9 cellular contexts compared by ENCODE assay signal in the genomic region with DNA sequence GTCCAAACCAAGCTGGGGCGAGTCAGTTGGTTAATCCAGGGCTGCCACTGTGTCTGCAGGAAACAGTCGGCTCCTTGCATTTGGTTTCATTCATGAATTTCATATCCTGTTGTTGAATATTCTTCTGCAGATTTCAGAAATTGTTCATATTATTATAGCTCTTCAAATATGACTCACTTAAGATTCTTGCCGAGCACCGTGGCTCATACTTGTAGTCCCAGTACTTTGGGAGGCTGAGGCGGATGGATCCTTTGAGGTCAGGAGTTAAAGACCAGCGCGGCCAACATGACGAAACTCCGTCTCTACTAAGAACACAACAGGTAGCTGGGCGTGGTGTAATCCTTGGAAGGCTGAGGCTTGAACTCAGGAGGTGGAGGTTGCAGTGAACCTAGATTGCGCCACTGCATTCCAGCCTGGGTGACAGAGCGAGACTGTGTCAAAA. TPM values are rescaled to one million over a fixed set of nuclear protein-coding genes. Genes with fewer than 3 reads are reported as not detected.
A peak's percentile ranks its signal among the peaks of the same experiment; 100 is the strongest.
DNase-seq lines count a peak whose midpoint lies in the region; ATAC-seq and TF ChIP-seq lines count a peak whose summit lies in the region.
"Had no signal": no experiment of that assay in that cellular context is flagged by ENCODE, and none has a peak within 500 bp of the region (broad histone marks: within the 10 kb centered on the region; RNA-seq: fewer than 3 reads in every experiment).

No MANE protein-coding gene starts in this region.

- no peak overlapping the region for H2AFZ ChIP-seq in fibroblast of lung (ENCODE audit: low read length)

- peaks cover 51% of the 10 kb centered on the region for H3K36me3 Mint-ChIP-seq in activated CD4-positive, alpha-beta memory T cell treated with anti-CD3 and anti-CD28 coated beads for 36 hours

- no peak overlapping the region for H3K9ac ChIP-seq in fibroblast of lung (ENCODE audit: insufficient read depth, low read length)

- no peaks in the 10 kb centered on the region for H4K20me1 ChIP-seq in fibroblast of lung (ENCODE audit: control insufficient read depth, extremely low read depth, insufficient read depth, low read length)

- H3K36me3 ChIP-seq in fibroblast of lung (ENCODE audit: control insufficient read depth, insufficient read depth, low read length) = peaks cover 8% of the 10 kb centered on the region

- H3K4me1 Mint-ChIP-seq in activated CD4-positive, alpha-beta memory T cell treated with anti-CD3 and anti-CD28 coated beads for 36 hours (ENCODE audit: low read depth) = peaks cover 68% of the 10 kb centered on the region

- no peak overlapping the region for H3K4me3 Mint-ChIP-seq in activated CD4-positive, alpha-beta memory T cell treated with anti-CD3 and anti-CD28 coated beads for 36 hours
- H3K4me3 Mint-ChIP-seq: B cell had no signal

- H3K9me3 ChIP-seq in fibroblast of lung (ENCODE audit: control insufficient read depth, insufficient read depth, low read depth, low read length) = no peaks in the 10 kb centered on the region

- H3K27me3 ChIP-seq in fibroblast of lung (ENCODE audit: control insufficient read depth, insufficient read depth, low read length) = no peaks in the 10 kb centered on the region

- H3K4me3 ChIP-seq in fibroblast of lung (replicated peaks in 1 of 4; ENCODE audit: control extremely low read depth in 1 of 4, insufficient read depth in 1 of 4, low read depth in 3 of 4, low read length in 4 of 4) = peak overlapping the region in 1 of 4 experiments; percentile 11

- CTCF ChIA-PET in activated CD4-positive, alpha-beta memory T cell treated with anti-CD3 and anti-CD28 coated beads for 36 hours (lab: Charles Lee) = interaction anchor here (0.6 to 2.9 kb wide), 3 partner anchors 21 to 143 kb away, joined by 3 to 11 read pairs (median 4); no protein-coding TSS in a partner anchor

- H3K9me3 Mint-ChIP-seq in activated CD4-positive, alpha-beta memory T cell treated with anti-CD3 and anti-CD28 coated beads for 36 hours = no peaks in the 10 kb centered on the region

- POLR2A ChIA-PET in activated CD4-positive, alpha-beta memory T cell treated with anti-CD3 and anti-CD28 coated beads for 36 hours (lab: Charles Lee) = interaction anchor here (0.9 to 2.6 kb wide), 6 partner anchors 20 to 143 kb away, joined by 3 to 16 read pairs (median 6); partner anchors contain the start of gene PITRM1

- H3K4me1 ChIP-seq in fibroblast of lung (ENCODE audit: control insufficient read depth, extremely low read depth, insufficient read depth, low read length) = peaks cover 28% of the 10 kb centered on the region

- ATAC-seq in stimulated activated naive CD8-positive, alpha-beta T cell treated with anti-CD3 and anti-CD28 coated beads, Interleukin-15, Interleukin-2, amounts not matched to agents 100 U/mL and 50 U/mL, for 24 hours = peak; percentile 41

- no peak for TF ChIP-seq CTCF in fibroblast of lung (conservative IDR thresholded peaks at IDR 0.05 in 1 of 2, IDR thresholded peaks at IDR 0.05 in 1 of 2; ENCODE audit: low read depth in 1 of 2, low read length in 2 of 2)

- intact Hi-C loops in activated CD4-positive, alpha-beta memory T cell treated with anti-CD3 and anti-CD28 coated beads for 36 hours (cut with micrococcal nuclease) = loop anchor here (1.0 kb wide), 2 partner anchors 23 to 141 kb away; no protein-coding TSS in a partner anchor

- peak overlapping the region; percentile 18 for H3K4me2 ChIP-seq in fibroblast of lung (ENCODE audit: extremely low read depth, insufficient read depth, low read length)

- peak; percentile 67 for DNase-seq in activated CD4-positive, alpha-beta T cell treated with anti-CD3 and anti-CD28 coated beads for 48 hours
- DNase-seq in activated CD4-positive, alpha-beta T cell treated with anti-CD3 and anti-CD28 coated beads, Interleukin-2, amount 50 U/mL, for 1 hour = no peak
- peak; percentile 87 for DNase-seq in activated CD4-positive, alpha-beta memory T cell treated with anti-CD3 and anti-CD28 coated beads for 36 hours
- DNase-seq in fibroblast of lung (ENCODE audit: low read depth in 2 of 2) (peak; percentile 92 to 96), T-helper 9 cell (no peak), NCI-H446 treated with DMSO at 0.1 percent for 48 hours (lab: John Stamatoyannopoulos, UW) (no peak), NCI-H510A (lab: John Stamatoyannopoulos, UW) (no peak)
- DNase-seq in stimulated activated naive CD8-positive, alpha-beta T cell treated with anti-CD3 and anti-CD28 coated beads, Interleukin-15, Interleukin-2, amounts not matched to agents 100 U/mL and 50 U/mL, for 24 hours = peak; percentile 39

- H3K27ac Mint-ChIP-seq in activated CD4-positive, alpha-beta memory T cell treated with anti-CD3 and anti-CD28 coated beads for 36 hours = peak overlapping the region; percentile 49
- H3K27ac Mint-ChIP-seq: B cell had no signal

- peak overlapping the region; percentile 71 for H3K27ac ChIP-seq in fibroblast of lung (ENCODE audit: insufficient read depth, low read length)

- peaks cover 62% of the 10 kb centered on the region for H3K79me2 ChIP-seq in fibroblast of lung (ENCODE audit: control insufficient read depth, insufficient read depth, low read length)

- no peaks in the 10 kb centered on the region for H3K27me3 Mint-ChIP-seq in activated CD4-positive, alpha-beta memory T cell treated with anti-CD3 and anti-CD28 coated beads for 36 hours
- H3K27me3 Mint-ChIP-seq: B cell had no signal

RNA-seq across cellular contexts. Expression of gene PFKP, which starts 24.0 kb away (rescaled TPM):
- total RNA-seq in activated CD4-positive, alpha-beta memory T cell treated with anti-CD3 and anti-CD28 coated beads for 36 hours = 100 to 1,000 TPM; 175 to 176 TPM
- total RNA-seq in fibroblast of lung = 79.1 and 90.3 TPM in 2 replicates
- polyA plus RNA-seq in fibroblast of lung = 74.3 and 79.0 TPM in 2 replicates
- 149 and 151 TPM in 2 replicates for polyA plus RNA-seq in fibroblast of lung (2012)
- 103 and 104 TPM in 2 replicates for polyA minus RNA-seq in fibroblast of lung (ENCODE audit: low replicate concordance)

Comparison
In these comparisons a context has a peak if more than half of its experiments do, and no peak if none do; other contexts are left out.
1. DNase-seq: peak in activated CD4-positive, alpha-beta T cell treated with anti-CD3 and anti-CD28 coated beads for 48 hours (single experiment), activated CD4-positive, alpha-beta memory T cell treated with anti-CD3 and anti-CD28 coated beads for 36 hours (single experiment), fibroblast of lung (2 of 2) and stimulated activated naive CD8-positive, alpha-beta T cell treated with anti-CD3 and anti-CD28 coated beads, Interleukin-15, Interleukin-2, amounts not matched to agents 100 U/mL and 50 U/mL, for 24 hours (single experiment); none in activated CD4-positive, alpha-beta T cell treated with anti-CD3 and anti-CD28 coated beads, Interleukin-2, amount 50 U/mL, for 1 hour (single experiment), T-helper 9 cell (single experiment), NCI-H446 treated with DMSO at 0.1 percent for 48 hours (single experiment) and NCI-H510A (single experiment).